ENCODE assay signal across 9 cellular contexts in genomic region chr1:6260433-6260934, GRCh38. TPM values are rescaled to one million over a fixed set of nuclear protein-coding genes. Genes with fewer than 3 reads are reported as not detected.
DNase-seq lines count a peak whose midpoint lies in the region; ATAC-seq and TF ChIP-seq lines count a peak whose summit lies in the region.
"Had no signal": no experiment of that assay in that cellular context is flagged by ENCODE, and none has a peak within 500 bp of the region (broad histone marks: within the 10 kb centered on the region; RNA-seq: fewer than 3 reads in every experiment).

No MANE protein-coding gene starts in this region.

- no peak for ATAC-seq in HG03108 (IDR thresholded peaks at IDR 0.05; ENCODE audit: unreplicated experiment)

- TF ChIP-seq CTCF in KMS-11 (conservative IDR thresholded peaks at IDR 0.05; ENCODE audit: low read depth, low read length), result no peak
- no peak for TF ChIP-seq CTCF in colonic mucosa (IDR thresholded peaks at IDR 0.05)

- no peak overlapping the region for H3K27ac ChIP-seq in KMS-11
- H3K27ac ChIP-seq in colonic mucosa, result no peak overlapping the region
- no peak overlapping the region for H3K27ac ChIP-seq in mesodermal cell (ENCODE audit: low read depth, low read length, severe bottlenecking)
- H3K27ac ChIP-seq: 22Rv1 had no signal

- peak; percentile 76 for DNase-seq in DMS 273 (lab: John Stamatoyannopoulos, UW; ENCODE audit: unreplicated experiment)
- no peak for DNase-seq in DMS 273 treated with DMSO at 0.1 percent for 48 hours (lab: John Stamatoyannopoulos, UW)
- DNase-seq in colonic mucosa, result no peak
- no peak for DNase-seq in inferior parietal cortex (ENCODE audit: extremely low spot score)
- no peak for DNase-seq in HuH-7 (ENCODE audit: low spot score)

- H3K36me3 ChIP-seq in KMS-11 (ENCODE audit: insufficient read depth) (no peaks in the 10 kb centered on the region), colonic mucosa (no peaks in the 10 kb centered on the region), mesodermal cell (ENCODE audit: control insufficient read depth, insufficient read depth, low read length) (no peaks in the 10 kb centered on the region)

- H3K4me2 ChIP-seq in KMS-11, result peak overlapping the region; percentile 66

- peaks cover 7% of the 10 kb centered on the region for H3K4me1 ChIP-seq in KMS-11 (ENCODE audit: low read depth, poor library complexity, severe bottlenecking)
- peaks cover 7% of the 10 kb centered on the region for H3K4me1 ChIP-seq in colonic mucosa
- no peaks in the 10 kb centered on the region for H3K4me1 ChIP-seq in mesodermal cell (ENCODE audit: control insufficient read depth, insufficient read depth, low read length, poor library complexity, severe bottlenecking)

- H3K9me3 ChIP-seq in colonic mucosa (no peaks in the 10 kb centered on the region), mesodermal cell (ENCODE audit: control insufficient read depth, low read length) (no peaks in the 10 kb centered on the region)

- H3K27me3 ChIP-seq in KMS-11 (ENCODE audit: insufficient read depth, low read depth), result peaks cover 5% of the 10 kb centered on the region
- no peaks in the 10 kb centered on the region for H3K27me3 ChIP-seq in colonic mucosa

- no peaks in the 10 kb centered on the region for H3K79me2 ChIP-seq in KMS-11 (ENCODE audit: insufficient read depth, low read depth)

- intact Hi-C loops in colonic mucosa (cut with DNase I), result no loop called here

- H3K4me3 ChIP-seq in KMS-11 (IDR thresholded peaks at IDR 0.05; ENCODE audit: insufficient read depth, low read depth, low read length) (peak overlapping the region; percentile 45), colonic mucosa (peak overlapping the region; percentile 54), mesodermal cell (ENCODE audit: extremely low read depth, insufficient read depth, low read length, poor library complexity, severe bottlenecking) (peak overlapping the region; percentile 51)

- H3K9ac ChIP-seq in KMS-11 (no peak overlapping the region; the same call in 1 of the 2 replicates), colonic mucosa (ENCODE audit: low read depth in 2 of 2, low read length in 2 of 2) (peak overlapping the region; percentile 19 to 56)

- WGBS in mesodermal cell (ENCODE audit: insufficient coverage in 2 of 2), 2 experiments, result 1% methylated on average over 47 to 58 of the region's 61 CpGs

- no peaks in the 10 kb centered on the region for H4K20me1 ChIP-seq in KMS-11 (ENCODE audit: insufficient read depth)

- peak overlapping the region; percentile 71 for H2AFZ ChIP-seq in KMS-11 (ENCODE audit: low read depth)

RNA-seq across cellular contexts. Expression of gene GPR153, which starts 0.4 kb away (rescaled TPM):
- total RNA-seq in colonic mucosa, result 10 to 100 TPM; 19.6 to 21.0 TPM
- polyA plus RNA-seq in mesodermal cell (2013, experiment 1 of 2), result 7.4 TPM
- 5.2 TPM for polyA plus RNA-seq in mesodermal cell (2013, experiment 2 of 2)

RNA-seq across cellular contexts. Expression of gene HES3, which starts 16.5 kb away (rescaled TPM):
- not detected for total RNA-seq in colonic mucosa
- not detected for polyA plus RNA-seq in mesodermal cell (2013, experiment 1 of 2)
- not detected for polyA plus RNA-seq in mesodermal cell (2013, experiment 2 of 2)

RNA-seq across cellular contexts. Expression of gene ICMT, which starts 24.7 kb away (rescaled TPM):
- total RNA-seq in colonic mucosa, result 10 to 100 TPM; 56.6 to 72.5 TPM
- 58.3 TPM for polyA plus RNA-seq in mesodermal cell (2013, experiment 1 of 2)
- 55.5 TPM for polyA plus RNA-seq in mesodermal cell (2013, experiment 2 of 2)

RNA-seq across cellular contexts. Expression of gene RNF207, which starts 54.6 kb away (rescaled TPM):
- 10 to 100 TPM; 18.4 to 19.4 TPM for total RNA-seq in colonic mucosa
- polyA plus RNA-seq in mesodermal cell (2013, experiment 1 of 2), result 2.5 TPM
- polyA plus RNA-seq in mesodermal cell (2013, experiment 2 of 2), result 3.8 TPM
